31 cellular contexts compared by ENCODE assay signal in the genomic region with DNA sequence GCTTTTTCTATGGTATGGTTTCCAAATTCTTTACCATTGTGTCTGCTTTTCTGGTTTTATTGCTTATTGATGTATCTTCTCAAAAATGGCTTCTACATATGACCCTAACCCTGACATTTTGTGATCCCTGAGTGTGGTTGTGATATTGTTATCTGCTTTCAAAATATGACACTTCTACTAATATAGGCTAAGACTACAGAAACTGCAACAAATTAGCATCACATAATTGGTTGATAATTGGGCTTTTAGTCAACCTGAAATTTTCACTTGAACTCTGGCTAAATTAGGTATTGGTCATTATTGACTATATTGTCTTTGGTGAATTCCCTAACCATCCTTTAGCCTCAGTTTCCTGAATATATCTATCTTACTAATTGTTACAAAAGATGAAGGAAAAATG.
DNase-seq lines count a peak whose midpoint lies in the region; ATAC-seq, FAIRE-seq and TF ChIP-seq lines count a peak whose summit lies in the region.
"Had no signal": no experiment of that assay in that cellular context is flagged by ENCODE, and none has a peak within 500 bp of the region (broad histone marks: within the 10 kb centered on the region; RNA-seq: fewer than 3 reads in every experiment).

No MANE protein-coding gene starts in this region.

- H3K27ac ChIP-seq in GM12878 (ENCODE audit: control insufficient read depth, insufficient read depth) (no peak overlapping the region), thyroid gland (peak overlapping the region; percentile 82 to 93 (median 83))
- H3K27ac ChIP-seq: 22Rv1; A549; BLaER1; BLaER1 treated with 17β-estradiol and CSF1 and Interleukin-3, amounts not matched to agents 10 nM and 100 nM; C4-2B had no signal

- H2AFZ ChIP-seq in GM12878 (ENCODE audit: control insufficient read depth, low read depth, low read length): no peak overlapping the region

- FAIRE-seq in GM12878 (lab: Jason Lieb, UNC): no peak
- FAIRE-seq: A549 had no signal

- H3K27ac Mint-ChIP-seq in activated CD8-positive, alpha-beta memory T cell treated with anti-CD3 and anti-CD28 coated beads, Interleukin-2, amount 10 ng/mL, durations not matched to agents 7 days and 5 days: no peak overlapping the region
- H3K27ac Mint-ChIP-seq: B cell; CD14-positive monocyte; CD4-positive, alpha-beta memory T cell; CD4-positive, alpha-beta T cell; CD4-positive, CD25-positive, alpha-beta regulatory T cell; CD8-positive, alpha-beta memory T cell; CD8-positive, alpha-beta T cell had no signal

- ATAC-seq in GM12878: peak; percentile 54
- no peak for ATAC-seq in activated CD8-positive, alpha-beta memory T cell treated with anti-CD3 and anti-CD28 coated beads, Interleukin-2, amount 10 ng/mL, durations not matched to agents 7 days and 5 days
- ATAC-seq in GM21526 (IDR thresholded peaks at IDR 0.05; ENCODE audit: low FRiP score, unreplicated experiment): no peak
- ATAC-seq: A549; CD8-positive, alpha-beta T cell had no signal

- H3K9me3 ChIP-seq in GM12878 (replicated peaks; ENCODE audit: control insufficient read depth, insufficient read depth, low read length) (no peaks in the 10 kb centered on the region), thyroid gland (no peaks in the 10 kb centered on the region)
- H3K9me3 ChIP-seq: A549, BE2C, Caco-2 had no signal

- H3K9ac ChIP-seq in GM12878 (ENCODE audit: control insufficient read depth, insufficient read depth, low read length): no peak overlapping the region
- H3K9ac ChIP-seq: BLaER1; BLaER1 treated with 17β-estradiol and CSF1 and Interleukin-3, amounts not matched to agents 10 nM and 100 nM had no signal

- CTCF ChIA-PET in GM12878 (lab: Yijun Ruan, JAX): interaction anchor here (1.0 to 2.3 kb wide), 3 partner anchors 13 to 87 kb away, joined by 3 to 8 read pairs (median 4); no protein-coding TSS in a partner anchor
- CTCF ChIA-PET in activated CD8-positive, alpha-beta memory T cell treated with anti-CD3 and anti-CD28 coated beads, Interleukin-2, amount 10 ng/mL, durations not matched to agents 7 days and 5 days (lab: Charles Lee): no interaction called here

- H3K36me3 ChIP-seq in GM12878 (ENCODE audit: control insufficient read depth in 2 of 2, insufficient read depth in 2 of 2, low read length in 1 of 2) (no peaks in the 10 kb centered on the region), thyroid gland (no peaks in the 10 kb centered on the region)
- H3K36me3 ChIP-seq: BE2C; BLaER1; BLaER1 treated with 17β-estradiol and CSF1 and Interleukin-3, amounts not matched to agents 10 nM and 100 nM had no signal

- no peaks in the 10 kb centered on the region for H3K9me3 Mint-ChIP-seq in activated CD8-positive, alpha-beta memory T cell treated with anti-CD3 and anti-CD28 coated beads, Interleukin-2, amount 10 ng/mL, durations not matched to agents 7 days and 5 days (ENCODE audit: low read depth)
- H3K9me3 Mint-ChIP-seq: CD4-positive, alpha-beta T cell; CD8-positive, alpha-beta T cell had no signal

- RAD21 ChIA-PET in GM12878 (lab: Charles Lee; ENCODE audit: unreplicated experiment): interaction anchor here (1.0 to 3.4 kb wide), 2 partner anchors 13 to 87 kb away, joined by 3 to 13 read pairs; no protein-coding TSS in a partner anchor

- TF ChIP-seq EP300 in GM12878 (IDR thresholded peaks at IDR 0.05; ENCODE audit: borderline replicate concordance in 1 of 2, control insufficient read depth in 1 of 2, low read depth in 2 of 2, low read length in 2 of 2): 0 out of 4 replicates have a peak, but pooled peaks of 1 of the 2 experiments have one; percentile 11

- TF ChIP-seq POLR2A in GM12878 (IDR thresholded peaks at IDR 0.05; ENCODE audit: low read depth, low read length): no peak
- no peak for TF ChIP-seq POLR2A in thyroid gland (IDR thresholded peaks at IDR 0.05)

- TF ChIP-seq CTCF in GM12878 (IDR thresholded peaks at IDR 0.05 in 2 of 3, conservative IDR thresholded peaks at IDR 0.05 in 1 of 3; ENCODE audit: control insufficient read depth in 2 of 3, extremely low read depth in 1 of 3, insufficient read depth in 1 of 3, low read depth in 3 of 3, low read length in 3 of 3): no peak
- no peak for TF ChIP-seq CTCF in thyroid gland (IDR thresholded peaks at IDR 0.05)

- no TSS peak for BruUV-seq in GM12878 (replicated peaks; lab: Mats Ljungman, UMichigan)

- SMC1A ChIA-PET in GM12878 (lab: Charles Lee; ENCODE audit: uncharacterized antibody, unreplicated experiment): interaction anchor here (0.9 to 3.3 kb wide), 7 partner anchors 9 to 87 kb away, joined by 3 to 14 read pairs (median 6); no protein-coding TSS in a partner anchor

- in situ Hi-C loops in GM12878 (cut with MboI): no loop called here

- H3K36me3 Mint-ChIP-seq in activated CD8-positive, alpha-beta memory T cell treated with anti-CD3 and anti-CD28 coated beads, Interleukin-2, amount 10 ng/mL, durations not matched to agents 7 days and 5 days: no peaks in the 10 kb centered on the region
- H3K36me3 Mint-ChIP-seq: CD14-positive monocyte; CD4-positive, alpha-beta memory T cell; CD4-positive, CD25-positive, alpha-beta regulatory T cell; CD8-positive, alpha-beta memory T cell; CD8-positive, alpha-beta T cell had no signal

- H3K4me3 Mint-ChIP-seq in activated CD8-positive, alpha-beta memory T cell treated with anti-CD3 and anti-CD28 coated beads, Interleukin-2, amount 10 ng/mL, durations not matched to agents 7 days and 5 days: no peak overlapping the region
- H3K4me3 Mint-ChIP-seq: B cell; CD14-positive monocyte; CD4-positive, alpha-beta memory T cell; CD4-positive, alpha-beta T cell; CD4-positive, CD25-positive, alpha-beta regulatory T cell; CD8-positive, alpha-beta memory T cell; CD8-positive, alpha-beta T cell had no signal

- H3K4me2 ChIP-seq in GM12878 (ENCODE audit: control insufficient read depth, insufficient read depth): no peak overlapping the region
- H3K4me2 ChIP-seq: A549; BLaER1; BLaER1 treated with 17β-estradiol and CSF1 and Interleukin-3, amounts not matched to agents 10 nM and 100 nM had no signal

- H3K27me3 ChIP-seq in GM12878 (replicated peaks in 1 of 2; ENCODE audit: control insufficient read depth in 2 of 2, insufficient read depth in 2 of 2, low read length in 1 of 2) (no peaks in the 10 kb centered on the region), thyroid gland (no peaks in the 10 kb centered on the region)
- H3K27me3 ChIP-seq: BE2C; BLaER1; BLaER1 treated with 17β-estradiol and CSF1 and Interleukin-3, amounts not matched to agents 10 nM and 100 nM had no signal

- no peaks in the 10 kb centered on the region for H4K20me1 ChIP-seq in GM12878 (ENCODE audit: control insufficient read depth, insufficient read depth)
- H4K20me1 ChIP-seq: BLaER1; BLaER1 treated with 17β-estradiol and CSF1 and Interleukin-3, amounts not matched to agents 10 nM and 100 nM had no signal

- DNase-seq in GM12878 (ENCODE audit: low read depth, low spot score) (no peak), thyroid gland (no peak)
- no peak for DNase-seq in activated CD8-positive, alpha-beta memory T cell treated with anti-CD3 and anti-CD28 coated beads, Interleukin-2, amount 10 ng/mL, durations not matched to agents 7 days and 5 days
- DNase-seq: 8988T; ACHN; AML-193; BE2C; C1 segment of cervical spinal cord; Caco-2; Calu3; CD4-positive, alpha-beta memory T cell; CD4-positive, alpha-beta T cell; CD4-positive, CD25-positive, alpha-beta regulatory T cell; CD8-positive, alpha-beta memory T cell; CD8-positive, alpha-beta T cell; COR-L47; DMS 273 treated with DMSO at 0.1 percent for 48 hours; DMS153; DMS53; DMS79; DMS79 treated with DMSO at 0.1 percent for 48 hours; DND-41; EL had no signal

- no peaks in the 10 kb centered on the region for H3K27me3 Mint-ChIP-seq in activated CD8-positive, alpha-beta memory T cell treated with anti-CD3 and anti-CD28 coated beads, Interleukin-2, amount 10 ng/mL, durations not matched to agents 7 days and 5 days
- H3K27me3 Mint-ChIP-seq: B cell; CD4-positive, alpha-beta memory T cell; CD4-positive, alpha-beta T cell; CD4-positive, CD25-positive, alpha-beta regulatory T cell; CD8-positive, alpha-beta memory T cell had no signal

- no peaks in the 10 kb centered on the region for H3K4me1 Mint-ChIP-seq in activated CD8-positive, alpha-beta memory T cell treated with anti-CD3 and anti-CD28 coated beads, Interleukin-2, amount 10 ng/mL, durations not matched to agents 7 days and 5 days
- H3K4me1 Mint-ChIP-seq: B cell; CD14-positive monocyte; CD4-positive, alpha-beta memory T cell; CD4-positive, CD25-positive, alpha-beta regulatory T cell; CD8-positive, alpha-beta memory T cell had no signal

- POLR2A ChIA-PET in GM12878 (lab: Charles Lee): no interaction called here

- H3K4me1 ChIP-seq in GM12878 (ENCODE audit: control insufficient read depth, insufficient read depth, low read length) (no peaks in the 10 kb centered on the region), thyroid gland (peaks cover 34 to 43% of the 10 kb centered on the region in 2 donors)
- H3K4me1 ChIP-seq: A549; BE2C; BLaER1; BLaER1 treated with 17β-estradiol and CSF1 and Interleukin-3, amounts not matched to agents 10 nM and 100 nM; Caco-2 had no signal

- H3K4me3 ChIP-seq in GM12878: no peak overlapping the region
- H3K4me3 ChIP-seq in thyroid gland (replicated peaks in 1 of 3): no peak overlapping the region
- H3K4me3 ChIP-seq: A549; BLaER1; BLaER1 treated with 17β-estradiol and CSF1 and Interleukin-3, amounts not matched to agents 10 nM and 100 nM had no signal

- no peak for TF ChIP-seq RAD21 in GM12878 (IDR thresholded peaks at IDR 0.05; ENCODE audit: insufficient read depth, low read depth, low read length)

- no peaks in the 10 kb centered on the region for H3K79me2 ChIP-seq in GM12878 (ENCODE audit: control insufficient read depth, insufficient read depth, low read length)

- intact Hi-C loops in GM12878 (cut with micrococcal nuclease; ENCODE audit: unreplicated experiment): no loop called here
- intact Hi-C loops in thyroid gland (cut with DNase I): no loop called here
